In genomic region chr6:33416386-33417126, GRCh38 we compare ENCODE assay signal across 9 cellular contexts. TPM values are rescaled to one million over a fixed set of nuclear protein-coding genes. Genes with fewer than 3 reads are reported as not detected.
DNase-seq lines count a peak whose midpoint lies in the region; ATAC-seq and TF ChIP-seq lines count a peak whose summit lies in the region.
"Had no signal": no experiment of that assay in that cellular context is flagged by ENCODE, and none has a peak within 500 bp of the region (broad histone marks: within the 10 kb centered on the region; RNA-seq: fewer than 3 reads in every experiment).

No MANE protein-coding gene starts in this region.

- no peak overlapping the region for H2BK12ac ChIP-seq in neuronal stem cell (ENCODE audit: low read length)

- H3K9me3 ChIP-seq in DND-41 (ENCODE audit: insufficient read depth, low read length, severe bottlenecking) (no peaks in the 10 kb centered on the region), neuronal stem cell (replicated peaks in 1 of 2; ENCODE audit: control insufficient read depth in 2 of 2, insufficient read depth in 1 of 2, low read depth in 1 of 2, low read length in 2 of 2) (no peaks in the 10 kb centered on the region), aorta (ENCODE audit: control insufficient read depth, low read length) (no peaks in the 10 kb centered on the region)

- H3K4me2 ChIP-seq in DND-41 (ENCODE audit: insufficient read depth, low read length): peak overlapping the region; percentile 87
- peak overlapping the region; percentile 83 for H3K4me2 ChIP-seq in neuronal stem cell (ENCODE audit: insufficient read depth, low read length, poor library complexity, severe bottlenecking)

- no peak overlapping the region for H3K18ac ChIP-seq in neuronal stem cell (ENCODE audit: low read length)

- peaks cover 69% of the 10 kb centered on the region for H3K79me2 ChIP-seq in DND-41 (ENCODE audit: insufficient read depth, low read length)

- no CpG with 5 or more reads among the region's 12 CpGs for WGBS in neuronal stem cell (ENCODE audit: extremely low coverage in 2 of 2, insufficient read length in 2 of 2, insufficient replicate concordance in 1 of 2), 2 donors
- 42 to 46% methylated on average over 12 of the region's 12 CpGs for WGBS in aorta, 2 donors

- H2BK5ac ChIP-seq in neuronal stem cell (ENCODE audit: low read length): no peak overlapping the region

- no peak for ATAC-seq in DND-41 (ENCODE audit: insufficient read depth, low read depth)
- no peak for ATAC-seq in GM21423 (IDR thresholded peaks at IDR 0.05; ENCODE audit: unreplicated experiment)
- ATAC-seq in GM21528 (IDR thresholded peaks at IDR 0.05; ENCODE audit: low FRiP score, unreplicated experiment): no peak
- no peak for ATAC-seq in aorta (ENCODE audit: low FRiP score)
- ATAC-seq: sciatic nerve had no signal

- no peak overlapping the region for H3K23ac ChIP-seq in neuronal stem cell (ENCODE audit: low read depth, low read length, poor library complexity)

- H3K27ac ChIP-seq in DND-41 (ENCODE audit: low read length) (peak overlapping the region; percentile 83), dorsolateral prefrontal cortex (peak overlapping the region in 26 of 59 donors; percentile 0 to 99 (median 97)), neuronal stem cell (replicated peaks; ENCODE audit: low read length) (no peak overlapping the region), aorta (ENCODE audit: low read depth in 1 of 2, low read length in 2 of 2) (no peak overlapping the region)

- H3K9ac ChIP-seq in DND-41 (ENCODE audit: low read depth, low read length) (peak overlapping the region; percentile 77), neuronal stem cell (ENCODE audit: low read depth, low read length, poor library complexity) (no peak overlapping the region)

- H3K4ac ChIP-seq in neuronal stem cell (ENCODE audit: low read length): no peak overlapping the region

- H3K4me3 ChIP-seq in DND-41 (ENCODE audit: low read depth in 1 of 2, low read length in 2 of 2): peak overlapping the region; percentile 79 to 84; a peak in 3 of 4 replicates
- peak overlapping the region in 55 of 59 donors; percentile 57 to 97 (median 84) for H3K4me3 ChIP-seq in dorsolateral prefrontal cortex
- H3K4me3 ChIP-seq in neuronal stem cell (ENCODE audit: low read length in 2 of 2): peak overlapping the region; percentile 80 to 86
- H3K4me3 ChIP-seq in aorta (ENCODE audit: low read length in 2 of 2): peak overlapping the region in 1 of 2 donors; percentile 40

- DNase-seq in DND-41 (no peak), NCI-H226 (peak; percentile 6), dorsolateral prefrontal cortex (no peak), neuronal stem cell (ENCODE audit: low spot score) (no peak), AG08395 (ENCODE audit: low spot score) (no peak), aorta (no peak)

- no peak overlapping the region for H4K8ac ChIP-seq in neuronal stem cell (ENCODE audit: low read depth, low read length)

- H2AK5ac ChIP-seq in neuronal stem cell (ENCODE audit: low read depth, low read length): no peak overlapping the region

- H2BK15ac ChIP-seq in neuronal stem cell (ENCODE audit: low read length): no peak overlapping the region

- H4K20me1 ChIP-seq in DND-41 (ENCODE audit: insufficient read depth, low read length): peaks cover 29% of the 10 kb centered on the region; the same call in 1 of the 2 replicates

- TF ChIP-seq CTCF in DND-41 (IDR thresholded peaks at IDR 0.05; ENCODE audit: borderline replicate concordance, extremely low read depth, low read length, poor library complexity, severe bottlenecking) (no peak), dorsolateral prefrontal cortex (IDR thresholded peaks at IDR 0.05 in 54 of 56, conservative IDR thresholded peaks at IDR 0.05 in 2 of 56; ENCODE audit: low read depth in 1 of 56, partially characterized antibody in 56 of 56) (no peak)

- H3K14ac ChIP-seq in neuronal stem cell (ENCODE audit: low read length): no peak overlapping the region

- no peak overlapping the region for H2BK120ac ChIP-seq in neuronal stem cell (ENCODE audit: low read depth, low read length)

- no peak overlapping the region for H4K91ac ChIP-seq in neuronal stem cell (ENCODE audit: low read depth, low read length, poor library complexity)

- intact Hi-C loops in dorsolateral prefrontal cortex (cut with DNase I) (loop anchor here in 1 of 2 donors (5.0 to 10.0 kb wide), 4 partner anchors 36 to 368 kb away; partner anchors contain the start of genes COL11A2, LEMD2 and ZBTB9), aorta (cut with DNase I) (loop anchor here in 1 of 2 donors (2.0 to 10.0 kb wide), 4 partner anchors 96 to 1762 kb away; partner anchors contain the start of genes APOM, BAG6, HSD17B8 and RING1)

- H2AFZ ChIP-seq in DND-41 (ENCODE audit: low read depth, low read length) (no peak overlapping the region), neuronal stem cell (ENCODE audit: low read length) (no peak overlapping the region)

- H3K4me1 ChIP-seq in DND-41 (ENCODE audit: insufficient read depth, low read length) (peaks cover 83% of the 10 kb centered on the region), neuronal stem cell (ENCODE audit: control insufficient read depth in 2 of 2, insufficient read depth in 1 of 2, low read depth in 1 of 2, low read length in 2 of 2) (peaks cover 22 to 32% of the 10 kb centered on the region in 2 donors), aorta (ENCODE audit: control insufficient read depth in 1 of 2, insufficient read depth in 2 of 2, low read length in 2 of 2) (no peaks in the 10 kb centered on the region)

- H3K79me1 ChIP-seq in neuronal stem cell (ENCODE audit: low read depth, low read length): no peaks in the 10 kb centered on the region

- H3K36me3 ChIP-seq in DND-41 (ENCODE audit: insufficient read depth, low read length) (peaks cover 46% of the 10 kb centered on the region), neuronal stem cell (replicated peaks in 1 of 2; ENCODE audit: control insufficient read depth in 2 of 2, insufficient read depth in 2 of 2, low read length in 2 of 2) (peaks cover 36 to 51% of the 10 kb centered on the region in 2 donors), aorta (ENCODE audit: control insufficient read depth in 1 of 2, insufficient read depth in 2 of 2, low read length in 1 of 2) (peaks cover 0 to 3% of the 10 kb centered on the region in 2 donors)

- H3K27me3 ChIP-seq in DND-41 (ENCODE audit: insufficient read depth, low read length, poor library complexity) (no peaks in the 10 kb centered on the region), dorsolateral prefrontal cortex (no peaks in the 10 kb centered on the region), neuronal stem cell (ENCODE audit: control insufficient read depth in 3 of 3, insufficient read depth in 3 of 3, low read depth in 1 of 3, low read length in 3 of 3) (no peaks in the 10 kb centered on the region), aorta (ENCODE audit: control insufficient read depth in 1 of 2, insufficient read depth in 2 of 2, low read length in 1 of 2) (no peaks in the 10 kb centered on the region)

RNA-seq across cellular contexts. Expression of gene CUTA, which starts 1.4 kb away (rescaled TPM):
- total RNA-seq in dorsolateral prefrontal cortex: 100 to 1,000 TPM; 118 to 222 (median 177) TPM
- polyA plus RNA-seq in neuronal stem cell (2013, experiment 1 of 2): 434 TPM
- 420 TPM for polyA plus RNA-seq in neuronal stem cell (2013, experiment 2 of 2)
- 100 to 1,000 TPM in 1 of 2 donors, 10 to 100 TPM in 1; 89.9 to 111 TPM for total RNA-seq in aorta
- 100 to 1,000 TPM; 120 to 191 TPM for polyA plus RNA-seq in aorta

RNA-seq across cellular contexts. Expression of gene SYNGAP1, which starts 3.3 kb away (rescaled TPM):
- total RNA-seq in dorsolateral prefrontal cortex: 100 to 1,000 TPM in 65 of 120 experiments, 10 to 100 TPM in 55; 41.7 to 147 (median 101) TPM
- polyA plus RNA-seq in neuronal stem cell (2013, experiment 1 of 2): 57.5 TPM
- 54.1 TPM for polyA plus RNA-seq in neuronal stem cell (2013, experiment 2 of 2)
- 10 to 100 TPM; 31.7 to 39.4 TPM for total RNA-seq in aorta
- polyA plus RNA-seq in aorta: 10 to 100 TPM in 1 of 2 donors, 1 to 10 TPM in 1; 4.4 to 16.4 TPM

RNA-seq across cellular contexts. Expression of gene PHF1, which starts 5.7 kb away (rescaled TPM):
- total RNA-seq in dorsolateral prefrontal cortex (100 to 1,000 TPM in 37 of 120 experiments, 10 to 100 TPM in 83; 71.0 to 137 (median 93.5) TPM), aorta (10 to 100 TPM; 86.4 to 92.8 TPM)
- 69.5 TPM for polyA plus RNA-seq in neuronal stem cell (2013, experiment 1 of 2)
- polyA plus RNA-seq in neuronal stem cell (2013, experiment 2 of 2): 68.8 TPM
- polyA plus RNA-seq in aorta: 100 to 1,000 TPM in 1 of 2 donors, 10 to 100 TPM in 1; 49.8 to 218 TPM

RNA-seq across cellular contexts. Expression of gene KIFC1, which starts 24.9 kb away (rescaled TPM):
- total RNA-seq in dorsolateral prefrontal cortex (1 to 10 TPM in 29 of 120 experiments, under 1 TPM in 67, not detected in 24; 0.11 to 3.3 (median 0.62) TPM), aorta (1 to 10 TPM; 1.3 to 2.0 TPM)
- polyA plus RNA-seq in neuronal stem cell (2013, experiment 1 of 2): 84.1 TPM
- polyA plus RNA-seq in neuronal stem cell (2013, experiment 2 of 2): 83.4 TPM
- 1 to 10 TPM in 1 of 2 donors, not detected in 1; 1.5 TPM for polyA plus RNA-seq in aorta

RNA-seq across cellular contexts. Expression of gene ZBTB9, which starts 37.8 kb away (rescaled TPM):
- total RNA-seq in dorsolateral prefrontal cortex (10 to 100 TPM in 12 of 120 experiments, 1 to 10 TPM in 108; 1.9 to 15.2 (median 6.9) TPM), aorta (1 to 10 TPM; 3.0 to 4.2 TPM)
- 7.6 TPM for polyA plus RNA-seq in neuronal stem cell (2013, experiment 1 of 2)
- polyA plus RNA-seq in neuronal stem cell (2013, experiment 2 of 2): 7.2 TPM
- polyA plus RNA-seq in aorta: 1 to 10 TPM; 1.4 to 1.5 TPM
